In genomic region chr19:42246869-42247630, GRCh38 we compare ENCODE assay signal across 8 cellular contexts. TPM values are rescaled to one million over a fixed set of nuclear protein-coding genes. Genes with fewer than 3 reads are reported as not detected.
A peak's percentile ranks its signal among the peaks of the same experiment; 100 is the strongest.
DNase-seq lines count a peak whose midpoint lies in the region.
"Had no signal": no experiment of that assay in that cellular context is flagged by ENCODE, and none has a peak within 500 bp of the region (broad histone marks: within the 10 kb centered on the region; RNA-seq: fewer than 3 reads in every experiment).

No MANE protein-coding gene starts in this region.

- no peak overlapping the region for H3K4me3 ChIP-seq in CD4-positive, alpha-beta memory T cell (ENCODE audit: low read length in 2 of 2)
- no peak overlapping the region for H3K4me3 ChIP-seq in muscle layer of duodenum (ENCODE audit: low read depth in 1 of 2, low read length in 2 of 2)

- CTCF ChIA-PET in CD4-positive, alpha-beta memory T cell (lab: Charles Lee; ENCODE audit: partially characterized antibody), result interaction anchor here (1.4 to 8.1 kb wide), 6 partner anchors 24 to 138 kb away, joined by 4 to 77 read pairs (median 7); partner anchors contain the start of gene POU2F2

- POLR2A ChIA-PET in CD4-positive, alpha-beta memory T cell (lab: Charles Lee; ENCODE audit: partially characterized antibody), result interaction anchor here (0.6 to 7.1 kb wide), 5 partner anchors 22 to 984 kb away, joined by 3 to 139 read pairs (median 4); partner anchors contain the start of gene CIC

- peak overlapping the region; percentile 27 to 81 (median 57) for H3K27ac Mint-ChIP-seq in CD4-positive, alpha-beta memory T cell
- H3K27ac Mint-ChIP-seq in activated T-helper 2 cell treated with anti-CD3 and anti-CD28 coated beads, Interferon-gamma antibody, Interleukin-2, Interleukin-4, amounts not matched to agents 10 μg/mL and 5 μg/mL and 100 μg/mL, durations not matched to agents 14 hours and 24 hours and 36 hours, result peak overlapping the region; percentile 19

- peak overlapping the region in 2 of 8 donors; percentile 30 to 42 for H3K4me3 Mint-ChIP-seq in CD4-positive, alpha-beta memory T cell
- H3K4me3 Mint-ChIP-seq in activated T-helper 2 cell treated with anti-CD3 and anti-CD28 coated beads, Interferon-gamma antibody, Interleukin-2, Interleukin-4, amounts not matched to agents 10 μg/mL and 5 μg/mL and 100 μg/mL, durations not matched to agents 14 hours and 24 hours and 36 hours (ENCODE audit: low read depth), result no peak overlapping the region

- no peaks in the 10 kb centered on the region for H3K9me3 ChIP-seq in CD4-positive, alpha-beta memory T cell (ENCODE audit: control insufficient read depth in 1 of 2, low read length in 2 of 2)
- H3K9me3 ChIP-seq in muscle layer of duodenum (ENCODE audit: control insufficient read depth in 1 of 2, low read length in 2 of 2), result no peaks in the 10 kb centered on the region

- DNase-seq in CD4-positive, alpha-beta memory T cell, result no peak
- no peak for DNase-seq in activated T-helper 2 cell treated with anti-CD3 and anti-CD28 coated beads, Interferon-gamma antibody, Interleukin-2, Interleukin-4, amounts not matched to agents 10 μg/mL and 5 μg/mL and 100 μg/mL, durations not matched to agents 14 hours and 24 hours and 36 hours (ENCODE audit: low spot score)
- DNase-seq in globus pallidus (ENCODE audit: low spot score), result no peak
- no peak for DNase-seq in putamen (ENCODE audit: low spot score)
- no peak for DNase-seq in activated CD4-positive, CD25-positive, alpha-beta regulatory T cell treated with anti-CD3 and anti-CD28 coated beads, Interleukin-2, amount 50 U/mL, for 72 hours
- DNase-seq: GDM1; stimulated activated CD4-positive, alpha-beta T cell treated with anti-CD3 and anti-CD28 coated beads, Interleukin-2, amount 100 ng/mL, for 24 hours had no signal

- no peak overlapping the region for H3K27ac ChIP-seq in CD4-positive, alpha-beta memory T cell (ENCODE audit: low read depth, low read length)
- peak overlapping the region; percentile 68 for H3K27ac ChIP-seq in muscle layer of duodenum (ENCODE audit: low read length)

- no peaks in the 10 kb centered on the region for H3K27me3 Mint-ChIP-seq in CD4-positive, alpha-beta memory T cell
- H3K27me3 Mint-ChIP-seq in activated T-helper 2 cell treated with anti-CD3 and anti-CD28 coated beads, Interferon-gamma antibody, Interleukin-2, Interleukin-4, amounts not matched to agents 10 μg/mL and 5 μg/mL and 100 μg/mL, durations not matched to agents 14 hours and 24 hours and 36 hours (ENCODE audit: low read depth), result no peaks in the 10 kb centered on the region

- H3K4me1 ChIP-seq in CD4-positive, alpha-beta memory T cell (ENCODE audit: insufficient read depth, low read length), result peaks cover 39% of the 10 kb centered on the region
- peaks cover 13 to 73% of the 10 kb centered on the region in 2 donors for H3K4me1 ChIP-seq in muscle layer of duodenum (ENCODE audit: control insufficient read depth in 1 of 2, insufficient read depth in 2 of 2, low read length in 2 of 2)

- H3K4me1 Mint-ChIP-seq in CD4-positive, alpha-beta memory T cell, result peaks cover 19 to 57% (median 37%) of the 10 kb centered on the region in 4 donors
- H3K4me1 Mint-ChIP-seq in activated T-helper 2 cell treated with anti-CD3 and anti-CD28 coated beads, Interferon-gamma antibody, Interleukin-2, Interleukin-4, amounts not matched to agents 10 μg/mL and 5 μg/mL and 100 μg/mL, durations not matched to agents 14 hours and 24 hours and 36 hours (ENCODE audit: low read depth), result peaks cover 20% of the 10 kb centered on the region

- peaks cover 0 to 20% of the 10 kb centered on the region in 2 donors for H3K36me3 Mint-ChIP-seq in CD4-positive, alpha-beta memory T cell
- H3K36me3 Mint-ChIP-seq in activated T-helper 2 cell treated with anti-CD3 and anti-CD28 coated beads, Interferon-gamma antibody, Interleukin-2, Interleukin-4, amounts not matched to agents 10 μg/mL and 5 μg/mL and 100 μg/mL, durations not matched to agents 14 hours and 24 hours and 36 hours (ENCODE audit: low read depth), result peaks cover 7% of the 10 kb centered on the region

- no peaks in the 10 kb centered on the region for H3K36me3 ChIP-seq in CD4-positive, alpha-beta memory T cell (ENCODE audit: insufficient read depth, low read length)
- H3K36me3 ChIP-seq in muscle layer of duodenum (ENCODE audit: control insufficient read depth in 1 of 2, insufficient read depth in 2 of 2, low read length in 2 of 2), result peaks cover 10 to 18% of the 10 kb centered on the region in 2 donors

- intact Hi-C loops in CD4-positive, alpha-beta memory T cell (cut with micrococcal nuclease), result no loop called here
- intact Hi-C loops in activated T-helper 2 cell treated with anti-CD3 and anti-CD28 coated beads, Interferon-gamma antibody, Interleukin-2, Interleukin-4, amounts not matched to agents 10 μg/mL and 5 μg/mL and 100 μg/mL, durations not matched to agents 14 hours and 24 hours and 36 hours (cut with micrococcal nuclease), result no loop called here

- H3K27me3 ChIP-seq in CD4-positive, alpha-beta memory T cell (ENCODE audit: insufficient read depth, low read length), result no peaks in the 10 kb centered on the region
- H3K27me3 ChIP-seq in muscle layer of duodenum (ENCODE audit: low read depth, low read length), result no peaks in the 10 kb centered on the region

- H3K9me3 Mint-ChIP-seq in CD4-positive, alpha-beta memory T cell, result peaks cover 0 to 2% (median 0%) of the 10 kb centered on the region in 8 donors
- H3K9me3 Mint-ChIP-seq in activated T-helper 2 cell treated with anti-CD3 and anti-CD28 coated beads, Interferon-gamma antibody, Interleukin-2, Interleukin-4, amounts not matched to agents 10 μg/mL and 5 μg/mL and 100 μg/mL, durations not matched to agents 14 hours and 24 hours and 36 hours, result no peaks in the 10 kb centered on the region

RNA-seq across cellular contexts. Expression of gene GSK3A, which starts 4.6 kb away (rescaled TPM):
- 10 to 100 TPM; 36.4 to 38.9 TPM for total RNA-seq in CD4-positive, alpha-beta memory T cell
- polyA plus RNA-seq in CD4-positive, alpha-beta memory T cell, result 10 to 100 TPM; 10.0 to 23.6 TPM
- 48.0 and 52.4 TPM in 2 replicates for total RNA-seq in activated T-helper 2 cell treated with anti-CD3 and anti-CD28 coated beads, Interferon-gamma antibody, Interleukin-2, Interleukin-4, amounts not matched to agents 10 μg/mL and 5 μg/mL and 100 μg/mL, durations not matched to agents 14 hours and 24 hours and 36 hours

RNA-seq across cellular contexts. Expression of gene ERF, which starts 7.9 kb away (rescaled TPM):
- 10 to 100 TPM; 38.5 to 39.9 TPM for total RNA-seq in CD4-positive, alpha-beta memory T cell
- 1 to 10 TPM; 2.7 to 3.7 TPM for polyA plus RNA-seq in CD4-positive, alpha-beta memory T cell
- total RNA-seq in activated T-helper 2 cell treated with anti-CD3 and anti-CD28 coated beads, Interferon-gamma antibody, Interleukin-2, Interleukin-4, amounts not matched to agents 10 μg/mL and 5 μg/mL and 100 μg/mL, durations not matched to agents 14 hours and 24 hours and 36 hours, result 58.4 and 59.1 TPM in 2 replicates

RNA-seq across cellular contexts. Expression of gene CIC, which starts 22.0 kb away (rescaled TPM):
- total RNA-seq in CD4-positive, alpha-beta memory T cell, result 10 to 100 TPM; 81.6 to 82.6 TPM
- polyA plus RNA-seq in CD4-positive, alpha-beta memory T cell, result 1 to 10 TPM in 1 of 2 donors, not detected in 1; 3.5 TPM
- total RNA-seq in activated T-helper 2 cell treated with anti-CD3 and anti-CD28 coated beads, Interferon-gamma antibody, Interleukin-2, Interleukin-4, amounts not matched to agents 10 μg/mL and 5 μg/mL and 100 μg/mL, durations not matched to agents 14 hours and 24 hours and 36 hours, result 68.3 and 69.3 TPM in 2 replicates

RNA-seq across cellular contexts. Expression of gene ZNF526, which starts 26.9 kb away (rescaled TPM):
- total RNA-seq in CD4-positive, alpha-beta memory T cell, result 10 to 100 TPM; 26.7 to 28.8 TPM
- 10 to 100 TPM in 1 of 2 donors, 1 to 10 TPM in 1; 2.3 to 10.2 TPM for polyA plus RNA-seq in CD4-positive, alpha-beta memory T cell
- 17.3 and 18.4 TPM in 2 replicates for total RNA-seq in activated T-helper 2 cell treated with anti-CD3 and anti-CD28 coated beads, Interferon-gamma antibody, Interleukin-2, Interleukin-4, amounts not matched to agents 10 μg/mL and 5 μg/mL and 100 μg/mL, durations not matched to agents 14 hours and 24 hours and 36 hours

RNA-seq across cellular contexts. Expression of gene DEDD2, which starts 29.6 kb away (rescaled TPM):
- total RNA-seq in CD4-positive, alpha-beta memory T cell, result 10 to 100 TPM; 68.4 to 71.5 TPM
- 100 to 1,000 TPM; 141 to 162 TPM for polyA plus RNA-seq in CD4-positive, alpha-beta memory T cell
- total RNA-seq in activated T-helper 2 cell treated with anti-CD3 and anti-CD28 coated beads, Interferon-gamma antibody, Interleukin-2, Interleukin-4, amounts not matched to agents 10 μg/mL and 5 μg/mL and 100 μg/mL, durations not matched to agents 14 hours and 24 hours and 36 hours, result 32.1 and 33.6 TPM in 2 replicates
